Comparison of ENCODE assay signal across 8 cellular contexts in genomic region chr2:86194751-86195054, GRCh38. TPM values are rescaled to one million over a fixed set of nuclear protein-coding genes. Genes with fewer than 3 reads are reported as not detected.
DNase-seq lines count a peak whose midpoint lies in the region; ATAC-seq, FAIRE-seq and TF ChIP-seq lines count a peak whose summit lies in the region.

No MANE protein-coding gene starts in this region.

- H3K27me3 ChIP-seq in GM06990 (replicated peaks; ENCODE audit: control insufficient read depth, insufficient read depth, low read length) = no peaks in the 10 kb centered on the region
- H3K27me3 ChIP-seq in OCI-LY3 (ENCODE audit: low read depth, low read length) = no peaks in the 10 kb centered on the region

- H3K4me2 ChIP-seq in OCI-LY3 (ENCODE audit: low read length) = peak overlapping the region; percentile 86

- no peaks in the 10 kb centered on the region for H3K36me3 Mint-ChIP-seq in natural killer cell

- TF ChIP-seq CTCF in GM06990 (IDR thresholded peaks at IDR 0.05; ENCODE audit: insufficient read depth, low read length, poor library complexity, severe bottlenecking) = no peak
- no peak for TF ChIP-seq CTCF in OCI-LY3 (IDR thresholded peaks at IDR 0.05; ENCODE audit: low read depth, low read length)
- no peak for TF ChIP-seq CTCF in natural killer cell (IDR thresholded peaks at IDR 0.05)

- H3K4me3 Mint-ChIP-seq in natural killer cell = peak overlapping the region; percentile 97

- H3K9me3 ChIP-seq in OCI-LY3 (ENCODE audit: insufficient read depth, low read length) = no peaks in the 10 kb centered on the region

- H3K4me1 ChIP-seq in OCI-LY3 (ENCODE audit: low read length) = peaks cover 9% of the 10 kb centered on the region

- no peaks in the 10 kb centered on the region; the same call in none of the 2 replicates for H3K36me3 ChIP-seq in GM06990 (ENCODE audit: control insufficient read depth, insufficient read depth, low read length)
- H3K36me3 ChIP-seq in OCI-LY3 (replicated peaks; ENCODE audit: low read depth, low read length) = peaks cover 6% of the 10 kb centered on the region

- H2AFZ ChIP-seq in OCI-LY3 (ENCODE audit: low read depth, low read length) = no peak overlapping the region

- peak; percentile 77 for FAIRE-seq in endometrium (lab: Jason Lieb, UNC)

- peaks cover 26% of the 10 kb centered on the region for H4K20me1 ChIP-seq in OCI-LY3 (ENCODE audit: insufficient read depth, low read length)

- ATAC-seq in natural killer cell = no peak
- no peak for ATAC-seq in HG03460 (IDR thresholded peaks at IDR 0.05; ENCODE audit: unreplicated experiment)

- intact Hi-C loops in natural killer cell (cut with micrococcal nuclease) = loop anchor here (1.0 to 10.0 kb wide), 4 partner anchors 87 to 310 kb away; partner anchors contain the start of genes POLR1A, PTCD3 and ST3GAL5

- H3K79me2 ChIP-seq in OCI-LY3 (ENCODE audit: low read length) = peaks cover 65% of the 10 kb centered on the region

- peak overlapping the region; percentile 89 for H3K27ac ChIP-seq in OCI-LY3 (ENCODE audit: low read length)

- H3K4me1 Mint-ChIP-seq in natural killer cell = peaks cover 54 to 61% of the 10 kb centered on the region in 2 donors

- H3K27me3 Mint-ChIP-seq in natural killer cell (ENCODE audit: low read depth in 2 of 2) = no peaks in the 10 kb centered on the region

- H3K27ac Mint-ChIP-seq in natural killer cell = peak overlapping the region; percentile 97

- peak overlapping the region; percentile 91 for H3K4me3 ChIP-seq in GM06990 (replicated peaks; ENCODE audit: low read depth, low read length)
- peak overlapping the region; percentile 87 for H3K4me3 ChIP-seq in OCI-LY3 (ENCODE audit: low read length)

- no peaks in the 10 kb centered on the region for H3K9me3 Mint-ChIP-seq in natural killer cell

- peak overlapping the region; percentile 96 for H3K9ac ChIP-seq in OCI-LY3 (ENCODE audit: low read length)

- DNase-seq in GM06990 (ENCODE audit: extremely low read depth, insufficient read length) (no peak), natural killer cell (no peak), D341Med (ENCODE audit: low spot score) (no peak), AG08396 (ENCODE audit: low spot score) (no peak)
- no peak for DNase-seq in stimulated activated naive CD4-positive, alpha-beta T cell treated with Interleukin-2 at 50 U/mL for 16 hours (lab: John Stamatoyannopoulos, UW)

RNA-seq across cellular contexts. Expression of gene IMMT, which starts 0.6 kb away (rescaled TPM):
- 10 to 100 TPM; 54.5 to 62.6 (median 59.0) TPM for total RNA-seq in natural killer cell

RNA-seq across cellular contexts. Expression of gene MRPL35, which starts 4.6 kb away (rescaled TPM):
- 10 to 100 TPM in 1 of 3 donors, 1 to 10 TPM in 2; 8.5 to 15.1 (median 9.4) TPM for total RNA-seq in natural killer cell
